In genomic region chr17:31687505-31688126, GRCh38 we compare ENCODE assay signal across 10 cellular contexts.
"Had no signal": no experiment of that assay in that cellular context is flagged by ENCODE, and none has a peak within 500 bp of the region (broad histone marks: within the 10 kb centered on the region; RNA-seq: fewer than 3 reads in every experiment).

No MANE protein-coding gene starts in this region.

- ATAC-seq: activated CD8-positive, alpha-beta T cell treated with anti-CD3 and anti-CD28 coated beads, Interleukin-2, amount 10 ng/mL, durations not matched to agents 7 days and 5 days; heart right ventricle; left ventricle myocardium superior; pancreas had no signal

- FAIRE-seq: islet of Langerhans, pancreas had no signal

- DNase-seq: activated CD4-positive, alpha-beta T cell treated with anti-CD3 and anti-CD28 coated beads for 4 hours; activated CD8-positive, alpha-beta memory T cell treated with anti-CD3 and anti-CD28 coated beads, Interleukin-2, amount 50 U/mL, for 48 hours; activated CD8-positive, alpha-beta T cell treated with anti-CD3 and anti-CD28 coated beads, Interleukin-2, amount 10 ng/mL, durations not matched to agents 7 days and 5 days; aorta; dorsolateral prefrontal cortex; foreskin melanocyte; heart right ventricle; left ventricle myocardium superior; pancreas had no signal
